In the genomic region with DNA sequence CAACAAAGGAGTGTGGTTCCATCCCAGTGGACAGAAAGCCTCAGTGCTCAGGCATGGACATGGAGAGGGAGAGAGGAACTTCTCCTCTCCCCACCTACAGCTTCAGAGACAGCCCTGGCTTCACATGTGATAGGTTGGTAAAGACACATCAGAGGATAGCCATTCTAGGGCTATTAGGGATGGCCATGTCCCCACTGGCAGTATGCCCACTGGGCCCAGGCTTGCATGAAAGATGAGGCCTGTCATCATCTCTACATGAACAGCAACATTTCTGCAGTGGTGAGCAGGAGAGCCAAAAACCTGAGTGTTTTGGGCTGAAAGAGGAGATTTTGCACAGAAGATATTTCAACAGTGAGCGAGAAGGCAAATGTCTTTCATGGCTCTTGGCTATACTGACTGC, we compare ENCODE assay signal across 12 cellular contexts.
DNase-seq lines count a peak whose midpoint lies in the region; ATAC-seq and TF ChIP-seq lines count a peak whose summit lies in the region.
"Had no signal": no experiment of that assay in that cellular context is flagged by ENCODE, and none has a peak within 500 bp of the region (broad histone marks: within the 10 kb centered on the region; RNA-seq: fewer than 3 reads in every experiment).

No MANE protein-coding gene starts in this region.

- H3K4me3 ChIP-seq in GM23338 (no peak overlapping the region), PC-3 (ENCODE audit: low read length) (no peak overlapping the region)

- H3K9ac ChIP-seq in PC-3 (ENCODE audit: low read length) = no peak overlapping the region

- intact Hi-C loops in PC-3 (cut with micrococcal nuclease) = no loop called here

- no peaks in the 10 kb centered on the region for H3K9me2 ChIP-seq in GM23338 (ENCODE audit: insufficient read depth)
- H3K9me2 ChIP-seq in PC-3 (replicated peaks; ENCODE audit: low read length) = no peaks in the 10 kb centered on the region

- TF ChIP-seq CTCF in GM23338 (conservative IDR thresholded peaks at IDR 0.05; ENCODE audit: low read depth in 2 of 2) (no peak), PC-3 (conservative IDR thresholded peaks at IDR 0.05; ENCODE audit: low read depth, low read length) (no peak)

- no peaks in the 10 kb centered on the region for H3K79me2 ChIP-seq in GM23338 (replicated peaks; ENCODE audit: insufficient read depth)
- no peaks in the 10 kb centered on the region for H3K79me2 ChIP-seq in PC-3 (ENCODE audit: low read length)

- H4K20me1 ChIP-seq in GM23338 (replicated peaks; ENCODE audit: insufficient read depth) (no peaks in the 10 kb centered on the region), PC-3 (ENCODE audit: low read length) (no peaks in the 10 kb centered on the region)

- no peak overlapping the region for H3K27ac Mint-ChIP-seq in GM23338
- H3K27ac Mint-ChIP-seq in stimulated activated effector memory CD8-positive, alpha-beta T cell treated with anti-CD3 and anti-CD28 coated beads, Interleukin-12 subunit alpha, Interleukin-12 subunit beta, amount 100 ng/mL, for 72 hours = no peak overlapping the region
- H3K27ac Mint-ChIP-seq: CD4-positive, CD25-positive, alpha-beta regulatory T cell had no signal

- H3K27ac ChIP-seq in GM23338 (ENCODE audit: low read depth) (no peak overlapping the region), PC-3 (ENCODE audit: low read length) (no peak overlapping the region)
- H3K27ac ChIP-seq: RWPE1 had no signal

- no peak overlapping the region for H3K4me3 Mint-ChIP-seq in GM23338
- no peak overlapping the region for H3K4me3 Mint-ChIP-seq in stimulated activated effector memory CD8-positive, alpha-beta T cell treated with anti-CD3 and anti-CD28 coated beads, Interleukin-12 subunit alpha, Interleukin-12 subunit beta, amount 100 ng/mL, for 72 hours
- H3K4me3 Mint-ChIP-seq: CD4-positive, CD25-positive, alpha-beta regulatory T cell had no signal

- H3K27me3 ChIP-seq in GM23338 (ENCODE audit: insufficient read depth) (no peaks in the 10 kb centered on the region), PC-3 (ENCODE audit: low read length) (no peaks in the 10 kb centered on the region)
- H3K27me3 ChIP-seq: BE2C had no signal

- ATAC-seq in GM18511 (IDR thresholded peaks at IDR 0.05; ENCODE audit: unreplicated experiment) (peak; percentile 18), GM23338 (no peak), HG03460 (IDR thresholded peaks at IDR 0.05; ENCODE audit: unreplicated experiment) (peak; percentile 7), PC-3 (no peak), GM18502 (IDR thresholded peaks at IDR 0.05; ENCODE audit: poor library complexity, unreplicated experiment) (no peak)
- peak; percentile 16 for ATAC-seq in stimulated activated effector memory CD8-positive, alpha-beta T cell treated with anti-CD3 and anti-CD28 coated beads, Interleukin-12 subunit alpha, Interleukin-12 subunit beta, amount 100 ng/mL, for 72 hours

- CTCF ChIA-PET in PC-3 (lab: Charles Lee) = interaction anchor here (0.6 to 1.1 kb wide), 2 partner anchors 438 to 442 kb away, joined by 4 to 9 read pairs; no protein-coding TSS in a partner anchor

- H3K4me2 ChIP-seq in GM23338 = no peak overlapping the region
- H3K4me2 ChIP-seq in PC-3 (ENCODE audit: low read length) = no peak overlapping the region

- H3F3A ChIP-seq in GM23338 (replicated peaks; ENCODE audit: low read depth) (no peaks in the 10 kb centered on the region), PC-3 (ENCODE audit: low read length, unreplicated experiment) (no peaks in the 10 kb centered on the region)

- H3K4me1 ChIP-seq in GM23338 (ENCODE audit: insufficient read depth) (no peaks in the 10 kb centered on the region), PC-3 (ENCODE audit: insufficient read depth, low read length) (no peaks in the 10 kb centered on the region)
- H3K4me1 ChIP-seq: BE2C had no signal

- peaks cover 22% of the 10 kb centered on the region for H3K36me3 Mint-ChIP-seq in GM23338 (ENCODE audit: low read depth)
- H3K36me3 Mint-ChIP-seq in stimulated activated effector memory CD8-positive, alpha-beta T cell treated with anti-CD3 and anti-CD28 coated beads, Interleukin-12 subunit alpha, Interleukin-12 subunit beta, amount 100 ng/mL, for 72 hours = no peaks in the 10 kb centered on the region
- H3K36me3 Mint-ChIP-seq: CD4-positive, CD25-positive, alpha-beta regulatory T cell had no signal

- H3K36me3 ChIP-seq in GM23338 (ENCODE audit: insufficient read depth) = peaks cover 7% of the 10 kb centered on the region; the same call in 1 of the 2 replicates
- no peaks in the 10 kb centered on the region for H3K36me3 ChIP-seq in PC-3 (ENCODE audit: low read depth, low read length)
- H3K36me3 ChIP-seq: BE2C had no signal

- DNase-seq in GM23338 (ENCODE audit: low spot score) = no peak
- no peak for DNase-seq in stimulated activated effector memory CD8-positive, alpha-beta T cell treated with anti-CD3 and anti-CD28 coated beads, Interleukin-12 subunit alpha, Interleukin-12 subunit beta, amount 100 ng/mL, for 72 hours (ENCODE audit: low spot score in 2 of 2)
- DNase-seq in PC-3 = no peak
- no peak for DNase-seq in NCI-H2029 (lab: John Stamatoyannopoulos, UW)
- DNase-seq: CD4-positive, CD25-positive, alpha-beta regulatory T cell; NCI-H2107; SIG-M5 had no signal

- H2AFZ ChIP-seq in GM23338 = peak overlapping the region; percentile 64
- no peak overlapping the region for H2AFZ ChIP-seq in PC-3 (ENCODE audit: low read length)

- no peaks in the 10 kb centered on the region; the same call in 2 of the 3 replicates for H3K4me1 Mint-ChIP-seq in GM23338
- H3K4me1 Mint-ChIP-seq in stimulated activated effector memory CD8-positive, alpha-beta T cell treated with anti-CD3 and anti-CD28 coated beads, Interleukin-12 subunit alpha, Interleukin-12 subunit beta, amount 100 ng/mL, for 72 hours = no peaks in the 10 kb centered on the region
- H3K4me1 Mint-ChIP-seq: CD4-positive, CD25-positive, alpha-beta regulatory T cell had no signal

- peaks cover 25% of the 10 kb centered on the region for H3K9me3 Mint-ChIP-seq in GM23338
- peaks cover 4% of the 10 kb centered on the region for H3K9me3 Mint-ChIP-seq in stimulated activated effector memory CD8-positive, alpha-beta T cell treated with anti-CD3 and anti-CD28 coated beads, Interleukin-12 subunit alpha, Interleukin-12 subunit beta, amount 100 ng/mL, for 72 hours

- POLR2A ChIA-PET in PC-3 (lab: Charles Lee; ENCODE audit: unreplicated experiment) = no interaction called here

- no peaks in the 10 kb centered on the region for H3K27me3 Mint-ChIP-seq in GM23338 (ENCODE audit: insufficient read depth, low read depth, poor library complexity)
- H3K27me3 Mint-ChIP-seq: CD4-positive, CD25-positive, alpha-beta regulatory T cell had no signal

- no peaks in the 10 kb centered on the region for H3K9me3 ChIP-seq in PC-3 (ENCODE audit: low read length)
- H3K9me3 ChIP-seq: BE2C had no signal

- BruUV-seq in PC-3 (replicated peaks; lab: Mats Ljungman, UMichigan) = no TSS peak

TF ChIP-seq in GM23338, 12 proteins besides CTCF, POLR2A, EP300 and RAD21 (continues in another document):
- TF ChIP-seq EZH2phosphoT487 (IDR thresholded peaks at IDR 0.05; ENCODE audit: unreplicated experiment) (no peak), ZNF114 (CRISPR knock-in tag; IDR thresholded peaks at IDR 0.05) (no peak), CREB1 (CRISPR knock-in tag; IDR thresholded peaks at IDR 0.05; ENCODE audit: low read depth) (no peak), STAT1 (IDR thresholded peaks at IDR 0.05; ENCODE audit: unreplicated experiment) (no peak), ZNF331 (CRISPR knock-in tag; IDR thresholded peaks at IDR 0.05; ENCODE audit: low read depth) (no peak), JUNB (IDR thresholded peaks at IDR 0.05; ENCODE audit: unreplicated experiment) (no peak)
- TF ChIP-seq, protein P1, sequence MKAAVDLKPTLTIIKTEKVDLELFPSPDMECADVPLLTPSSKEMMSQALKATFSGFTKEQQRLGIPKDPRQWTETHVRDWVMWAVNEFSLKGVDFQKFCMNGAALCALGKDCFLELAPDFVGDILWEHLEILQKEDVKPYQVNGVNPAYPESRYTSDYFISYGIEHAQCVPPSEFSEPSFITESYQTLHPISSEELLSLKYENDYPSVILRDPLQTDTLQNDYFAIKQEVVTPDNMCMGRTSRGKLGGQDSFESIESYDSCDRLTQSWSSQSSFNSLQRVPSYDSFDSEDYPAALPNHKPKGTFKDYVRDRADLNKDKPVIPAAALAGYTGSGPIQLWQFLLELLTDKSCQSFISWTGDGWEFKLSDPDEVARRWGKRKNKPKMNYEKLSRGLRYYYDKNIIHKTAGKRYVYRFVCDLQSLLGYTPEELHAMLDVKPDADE (IDR thresholded peaks at IDR 0.05) = no peak
- TF ChIP-seq, protein P2, sequence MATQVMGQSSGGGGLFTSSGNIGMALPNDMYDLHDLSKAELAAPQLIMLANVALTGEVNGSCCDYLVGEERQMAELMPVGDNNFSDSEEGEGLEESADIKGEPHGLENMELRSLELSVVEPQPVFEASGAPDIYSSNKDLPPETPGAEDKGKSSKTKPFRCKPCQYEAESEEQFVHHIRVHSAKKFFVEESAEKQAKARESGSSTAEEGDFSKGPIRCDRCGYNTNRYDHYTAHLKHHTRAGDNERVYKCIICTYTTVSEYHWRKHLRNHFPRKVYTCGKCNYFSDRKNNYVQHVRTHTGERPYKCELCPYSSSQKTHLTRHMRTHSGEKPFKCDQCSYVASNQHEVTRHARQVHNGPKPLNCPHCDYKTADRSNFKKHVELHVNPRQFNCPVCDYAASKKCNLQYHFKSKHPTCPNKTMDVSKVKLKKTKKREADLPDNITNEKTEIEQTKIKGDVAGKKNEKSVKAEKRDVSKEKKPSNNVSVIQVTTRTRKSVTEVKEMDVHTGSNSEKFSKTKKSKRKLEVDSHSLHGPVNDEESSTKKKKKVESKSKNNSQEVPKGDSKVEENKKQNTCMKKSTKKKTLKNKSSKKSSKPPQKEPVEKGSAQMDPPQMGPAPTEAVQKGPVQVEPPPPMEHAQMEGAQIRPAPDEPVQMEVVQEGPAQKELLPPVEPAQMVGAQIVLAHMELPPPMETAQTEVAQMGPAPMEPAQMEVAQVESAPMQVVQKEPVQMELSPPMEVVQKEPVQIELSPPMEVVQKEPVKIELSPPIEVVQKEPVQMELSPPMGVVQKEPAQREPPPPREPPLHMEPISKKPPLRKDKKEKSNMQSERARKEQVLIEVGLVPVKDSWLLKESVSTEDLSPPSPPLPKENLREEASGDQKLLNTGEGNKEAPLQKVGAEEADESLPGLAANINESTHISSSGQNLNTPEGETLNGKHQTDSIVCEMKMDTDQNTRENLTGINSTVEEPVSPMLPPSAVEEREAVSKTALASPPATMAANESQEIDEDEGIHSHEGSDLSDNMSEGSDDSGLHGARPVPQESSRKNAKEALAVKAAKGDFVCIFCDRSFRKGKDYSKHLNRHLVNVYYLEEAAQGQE (IDR thresholded peaks at IDR 0.05; ENCODE audit: unreplicated experiment) = no peak

Comparison
In these comparisons a context has a peak if more than half of its experiments do, and no peak if none do; other contexts are left out.
1. ATAC-seq: peak in GM18511 (single experiment), HG03460 (single experiment) and stimulated activated effector memory CD8-positive, alpha-beta T cell treated with anti-CD3 and anti-CD28 coated beads, Interleukin-12 subunit alpha, Interleukin-12 subunit beta, amount 100 ng/mL, for 72 hours (single experiment); none in GM23338 (single experiment), PC-3 (single experiment) and GM18502 (single experiment).